Comparison of ENCODE assay signal across 12 cellular contexts in genomic region chr5:78540335-78541057, GRCh38.
DNase-seq lines count a peak whose midpoint lies in the region; ATAC-seq and TF ChIP-seq lines count a peak whose summit lies in the region.
"Had no signal": no experiment of that assay in that cellular context is flagged by ENCODE, and none has a peak within 500 bp of the region (broad histone marks: within the 10 kb centered on the region; RNA-seq: fewer than 3 reads in every experiment).

No MANE protein-coding gene starts in this region.

- no peak overlapping the region for H2BK120ac ChIP-seq in IMR-90 (ENCODE audit: low read depth, low read length)

- POLR2A ChIA-PET in IMR-90 (lab: Charles Lee; ENCODE audit: unreplicated experiment) = no interaction called here

- H3K4me3 ChIP-seq in IMR-90 (ENCODE audit: insufficient read depth, low read depth, low read length) = no peak overlapping the region
- no peak overlapping the region for H3K4me3 ChIP-seq in astrocyte of the cerebellum (ENCODE audit: low read depth, low read length)
- H3K4me3 ChIP-seq in skin epidermis = no peak overlapping the region
- H3K4me3 ChIP-seq: ovary had no signal

- TF ChIP-seq CTCF in IMR-90 (conservative IDR thresholded peaks at IDR 0.05; ENCODE audit: low read depth, low read length) = 0 out of 2 replicates have a peak, but pooled peaks have one; percentile 7
- peak; percentile 15 for TF ChIP-seq CTCF in astrocyte of the cerebellum (IDR thresholded peaks at IDR 0.05; ENCODE audit: low read depth, low read length, missing control alignments)
- no peak for TF ChIP-seq CTCF in GM10266 (IDR thresholded peaks at IDR 0.05; ENCODE audit: control insufficient read depth, insufficient read depth, low read depth, missing control alignments)

- no peak overlapping the region for H3K18ac ChIP-seq in IMR-90 (ENCODE audit: low read depth, low read length)

- in situ Hi-C loops in IMR-90 (cut with MboI; ENCODE audit: low sequenced_read_pairs) = no loop called here
- in situ Hi-C loops in astrocyte of the cerebellum (cut with HindIII; ENCODE audit: low sequenced_read_pairs) = loop anchor here (5.0 kb wide), 1 partner anchor 97 kb away; no protein-coding TSS in a partner anchor

- dilution Hi-C loops in IMR-90 (cut with HindIII; ENCODE audit: low sequenced_read_pairs, unreplicated experiment) = no loop called here

- CTCF ChIA-PET in IMR-90 (lab: Yijun Ruan, JAX) = no interaction called here

- H3K23ac ChIP-seq in IMR-90 (ENCODE audit: low read depth, low read length) = no peak overlapping the region

- intact Hi-C loops in IMR-90 (cut with micrococcal nuclease) = no loop called here

- H2AFZ ChIP-seq in IMR-90 (replicated peaks; ENCODE audit: low read length, poor library complexity) = no peak overlapping the region

- H3K9me1 ChIP-seq in IMR-90 (ENCODE audit: insufficient read depth, low read length) = peaks cover 27% of the 10 kb centered on the region

- no CpG with 5 or more reads among the region's 7 CpGs for WGBS in IMR-90 (ENCODE audit: extremely low coverage in 2 of 2, insufficient read length in 1 of 2), 2 experiments

- peaks cover 40 to 87% of the 10 kb centered on the region in 2 experiments for H3K79me1 ChIP-seq in IMR-90 (ENCODE audit: low read depth in 1 of 2, low read length in 2 of 2)

- H4K5ac ChIP-seq in IMR-90 (ENCODE audit: low read depth, low read length) = no peak overlapping the region

- 0 out of 2 replicates have a peak overlapping the region, but pooled peaks have one; percentile 79 for H2AK5ac ChIP-seq in IMR-90 (ENCODE audit: low read depth, low read length)

- DNase-seq in IMR-90 (no peak), astrocyte of the cerebellum (ENCODE audit: low read depth) (no peak), islet precursor cell (peak; percentile 70), NCI-H82 treated with DMSO at 0.1 percent for 48 hours (lab: John Stamatoyannopoulos, UW; ENCODE audit: unreplicated experiment) (no peak), GM10266 (ENCODE audit: extremely low spot score) (no peak)
- DNase-seq: Caco-2, NCI-H1436 had no signal

- H3K4me2 ChIP-seq in IMR-90 (ENCODE audit: low read depth, low read length) = no peak overlapping the region

- no peak for TF ChIP-seq POLR2A in IMR-90 (IDR thresholded peaks at IDR 0.05; ENCODE audit: low read depth, low read length)

- peaks cover 10% of the 10 kb centered on the region; the same call in 1 of the 2 replicates for H4K20me1 ChIP-seq in IMR-90 (ENCODE audit: insufficient read depth, low read length)

- ATAC-seq in IMR-90 (ENCODE audit: low read depth) = no peak
- ATAC-seq in HG03097 (IDR thresholded peaks at IDR 0.05; ENCODE audit: low FRiP score, unreplicated experiment) = no peak
- no peak for ATAC-seq in HG03460 (IDR thresholded peaks at IDR 0.05; ENCODE audit: unreplicated experiment)
- ATAC-seq: activated T-helper 17 cell treated with anti-CD3 and anti-CD28 coated beads, Interleukin-2, amount 50 U/mL, for 72 hours had no signal

- H4K91ac ChIP-seq in IMR-90 (ENCODE audit: insufficient read depth, low read depth, low read length) = no peak overlapping the region

- TF ChIP-seq RAD21 in IMR-90 (IDR thresholded peaks at IDR 0.05; ENCODE audit: low read length) = no peak

- no peaks in the 10 kb centered on the region for H3K9me3 ChIP-seq in IMR-90 (ENCODE audit: control insufficient read depth, insufficient read depth, low read length)
- H3K9me3 ChIP-seq: Caco-2, ovary had no signal

- H3K27me3 ChIP-seq in IMR-90 (ENCODE audit: control insufficient read depth, insufficient read depth, low read length) = no peaks in the 10 kb centered on the region
- H3K27me3 ChIP-seq: ovary had no signal

- H2BK20ac ChIP-seq in IMR-90 (ENCODE audit: low read depth, low read length) = no peak overlapping the region

- no peak overlapping the region for H2AK9ac ChIP-seq in IMR-90 (replicated peaks; ENCODE audit: low read depth, low read length, poor library complexity)

- peaks cover 6% of the 10 kb centered on the region for H3K36me3 ChIP-seq in IMR-90 (ENCODE audit: control insufficient read depth, insufficient read depth, low read length)
- H3K36me3 ChIP-seq: ovary had no signal

- H4K8ac ChIP-seq in IMR-90 (ENCODE audit: low read depth in 2 of 2, low read length in 2 of 2) = no peak overlapping the region

- no TSS peak for BruUV-seq in IMR-90 (replicated peaks; lab: Mats Ljungman, UMichigan)

- H2BK5ac ChIP-seq in IMR-90 (ENCODE audit: low read depth, low read length, poor library complexity, severe bottlenecking) = no peak overlapping the region

- peaks cover 13% of the 10 kb centered on the region for H3K4me1 ChIP-seq in IMR-90 (ENCODE audit: control insufficient read depth, insufficient read depth, low read length)
- H3K4me1 ChIP-seq: Caco-2 had no signal

- H3K56ac ChIP-seq in IMR-90 (ENCODE audit: extremely low read depth, insufficient read depth, low read length) = no peak overlapping the region

- H3K9ac ChIP-seq in IMR-90 (ENCODE audit: low read depth, low read length) = no peak overlapping the region

- no peak overlapping the region for H3K27ac ChIP-seq in IMR-90 (ENCODE audit: insufficient read depth, low read length)
- peak overlapping the region in 16 of 21 experiments; percentile 3 to 81 (median 56) for H3K27ac ChIP-seq in skin epidermis
- H3K27ac ChIP-seq: ovary had no signal

- peak overlapping the region; percentile 7; the same call in 1 of the 2 replicates for H3K14ac ChIP-seq in IMR-90 (replicated peaks; ENCODE audit: low read depth, low read length)

- H2BK15ac ChIP-seq in IMR-90 (ENCODE audit: low read depth, low read length) = no peak overlapping the region

- 0 out of 2 replicates have a peak overlapping the region, but pooled peaks have one; percentile 27 for H3K4ac ChIP-seq in IMR-90 (ENCODE audit: low read depth, low read length)

TF ChIP-seq in IMR-90, 13 proteins besides CTCF, POLR2A, EP300 and RAD21:
- TF ChIP-seq MAFK (IDR thresholded peaks at IDR 0.05; ENCODE audit: low read depth, low read length) = no peak
- TF ChIP-seq RFX5 (IDR thresholded peaks at IDR 0.05; ENCODE audit: low read depth, low read length) = no peak
- TF ChIP-seq MAZ (IDR thresholded peaks at IDR 0.05; ENCODE audit: borderline replicate concordance, low read depth, low read length) = no peak
- no peak for TF ChIP-seq CEBPB (IDR thresholded peaks at IDR 0.05; ENCODE audit: low read depth, low read length)
